ENCODE assay signal across 8 cellular contexts in the genomic region with DNA sequence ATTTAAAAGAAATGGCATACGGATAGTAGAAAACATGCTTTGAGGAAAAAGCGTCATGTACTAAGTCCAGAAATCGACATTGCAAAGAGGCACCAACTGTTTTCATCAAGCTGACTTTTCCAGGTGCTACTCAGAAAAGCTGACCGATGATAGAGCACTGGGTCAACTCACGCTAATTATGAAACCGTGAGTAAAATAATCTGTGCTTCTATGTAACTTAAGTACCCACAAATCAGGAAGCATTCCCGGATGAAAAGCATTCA. TPM values are rescaled to one million over a fixed set of nuclear protein-coding genes. Genes with fewer than 3 reads are reported as not detected.
DNase-seq lines count a peak whose midpoint lies in the region; ATAC-seq and TF ChIP-seq lines count a peak whose summit lies in the region.

No MANE protein-coding gene starts in this region.

- H3K36me3 ChIP-seq in stomach smooth muscle (ENCODE audit: control insufficient read depth in 2 of 2, insufficient read depth in 2 of 2, low read length in 2 of 2) = no peaks in the 10 kb centered on the region

- no peak for DNase-seq in activated naive CD4-positive, alpha-beta T cell treated with anti-CD3 and anti-CD28 coated beads, Interleukin-2, amount 10 ng/mL, durations not matched to agents 7 days and 5 days
- DNase-seq in activated naive CD4-positive, alpha-beta T cell (lab: John Stamatoyannopoulos, UW) = no peak
- no peak for DNase-seq in activated T-helper 1 cell treated with anti-CD3 and anti-CD28 coated beads, Interleukin-12 subunit alpha, Interleukin-12 subunit beta, Interleukin-2, Interleukin-4 antibody, amounts not matched to agents 30 ng/mL and 10 ng/mL and 1 ng/mL, durations not matched to agents 14 hours and 24 hours and 36 hours (ENCODE audit: low spot score)
- DNase-seq in erythroblast (lab: John Stamatoyannopoulos, UW) (no peak), T-helper 9 cell (no peak)

- intact Hi-C loops in activated T-helper 1 cell treated with anti-CD3 and anti-CD28 coated beads, Interleukin-12 subunit alpha, Interleukin-12 subunit beta, Interleukin-2, Interleukin-4 antibody, amounts not matched to agents 30 ng/mL and 10 ng/mL and 1 ng/mL, durations not matched to agents 14 hours and 24 hours and 36 hours (cut with micrococcal nuclease) = loop anchor here (1.0 to 5.0 kb wide), 4 partner anchors 46 to 1232 kb away; a partner anchor contains a TSS

- H3K4me3 ChIP-seq in iPS-11a (ENCODE audit: low read depth, low read length) = peak overlapping the region; percentile 97
- peak overlapping the region; percentile 88 to 98 for H3K4me3 ChIP-seq in stomach smooth muscle (ENCODE audit: low read length in 2 of 2)

- H3K27ac ChIP-seq in stomach smooth muscle (ENCODE audit: low read length) = peak overlapping the region; percentile 66

- no peaks in the 10 kb centered on the region for H3K27me3 ChIP-seq in stomach smooth muscle (ENCODE audit: control insufficient read depth in 1 of 2, insufficient read depth in 2 of 2, low read length in 2 of 2)

- H3K9me3 ChIP-seq in stomach smooth muscle (ENCODE audit: control insufficient read depth in 2 of 2, low read length in 2 of 2) = no peaks in the 10 kb centered on the region

- H3K27me3 Mint-ChIP-seq in activated naive CD4-positive, alpha-beta T cell treated with anti-CD3 and anti-CD28 coated beads, Interleukin-2, amount 10 ng/mL, durations not matched to agents 7 days and 5 days = peaks cover 22% of the 10 kb centered on the region
- peaks cover 11% of the 10 kb centered on the region for H3K27me3 Mint-ChIP-seq in activated T-helper 1 cell treated with anti-CD3 and anti-CD28 coated beads, Interleukin-12 subunit alpha, Interleukin-12 subunit beta, Interleukin-2, Interleukin-4 antibody, amounts not matched to agents 30 ng/mL and 10 ng/mL and 1 ng/mL, durations not matched to agents 14 hours and 24 hours and 36 hours (ENCODE audit: insufficient read depth)

- H3K4me1 Mint-ChIP-seq in activated naive CD4-positive, alpha-beta T cell treated with anti-CD3 and anti-CD28 coated beads, Interleukin-2, amount 10 ng/mL, durations not matched to agents 7 days and 5 days = peaks cover 36% of the 10 kb centered on the region
- H3K4me1 Mint-ChIP-seq in activated T-helper 1 cell treated with anti-CD3 and anti-CD28 coated beads, Interleukin-12 subunit alpha, Interleukin-12 subunit beta, Interleukin-2, Interleukin-4 antibody, amounts not matched to agents 30 ng/mL and 10 ng/mL and 1 ng/mL, durations not matched to agents 14 hours and 24 hours and 36 hours (ENCODE audit: low read depth) = peaks cover 25% of the 10 kb centered on the region

- H3K27ac Mint-ChIP-seq in activated naive CD4-positive, alpha-beta T cell treated with anti-CD3 and anti-CD28 coated beads, Interleukin-2, amount 10 ng/mL, durations not matched to agents 7 days and 5 days = peak overlapping the region; percentile 98
- peak overlapping the region; percentile 98 for H3K27ac Mint-ChIP-seq in activated T-helper 1 cell treated with anti-CD3 and anti-CD28 coated beads, Interleukin-12 subunit alpha, Interleukin-12 subunit beta, Interleukin-2, Interleukin-4 antibody, amounts not matched to agents 30 ng/mL and 10 ng/mL and 1 ng/mL, durations not matched to agents 14 hours and 24 hours and 36 hours

- CTCF ChIA-PET in activated naive CD4-positive, alpha-beta T cell treated with anti-CD3 and anti-CD28 coated beads, Interleukin-2, amount 10 ng/mL, durations not matched to agents 7 days and 5 days (lab: Charles Lee) = no interaction called here

- no peaks in the 10 kb centered on the region for H3K9me3 Mint-ChIP-seq in activated naive CD4-positive, alpha-beta T cell treated with anti-CD3 and anti-CD28 coated beads, Interleukin-2, amount 10 ng/mL, durations not matched to agents 7 days and 5 days
- no peaks in the 10 kb centered on the region for H3K9me3 Mint-ChIP-seq in activated T-helper 1 cell treated with anti-CD3 and anti-CD28 coated beads, Interleukin-12 subunit alpha, Interleukin-12 subunit beta, Interleukin-2, Interleukin-4 antibody, amounts not matched to agents 30 ng/mL and 10 ng/mL and 1 ng/mL, durations not matched to agents 14 hours and 24 hours and 36 hours

- peak overlapping the region; percentile 82 to 91 for H3K9ac ChIP-seq in stomach smooth muscle (ENCODE audit: low read length in 2 of 2)

- peak overlapping the region; percentile 91 for H3K4me3 Mint-ChIP-seq in activated naive CD4-positive, alpha-beta T cell treated with anti-CD3 and anti-CD28 coated beads, Interleukin-2, amount 10 ng/mL, durations not matched to agents 7 days and 5 days
- peak overlapping the region; percentile 96 for H3K4me3 Mint-ChIP-seq in activated T-helper 1 cell treated with anti-CD3 and anti-CD28 coated beads, Interleukin-12 subunit alpha, Interleukin-12 subunit beta, Interleukin-2, Interleukin-4 antibody, amounts not matched to agents 30 ng/mL and 10 ng/mL and 1 ng/mL, durations not matched to agents 14 hours and 24 hours and 36 hours

- ATAC-seq in HG03064 (IDR thresholded peaks at IDR 0.05; ENCODE audit: low read depth, unreplicated experiment) = peak; percentile 35

- no peaks in the 10 kb centered on the region for H3K4me1 ChIP-seq in stomach smooth muscle (ENCODE audit: control insufficient read depth, insufficient read depth, low read length)

- H3K36me3 Mint-ChIP-seq in activated naive CD4-positive, alpha-beta T cell treated with anti-CD3 and anti-CD28 coated beads, Interleukin-2, amount 10 ng/mL, durations not matched to agents 7 days and 5 days = peaks cover 6% of the 10 kb centered on the region
- H3K36me3 Mint-ChIP-seq in activated T-helper 1 cell treated with anti-CD3 and anti-CD28 coated beads, Interleukin-12 subunit alpha, Interleukin-12 subunit beta, Interleukin-2, Interleukin-4 antibody, amounts not matched to agents 30 ng/mL and 10 ng/mL and 1 ng/mL, durations not matched to agents 14 hours and 24 hours and 36 hours (ENCODE audit: low read depth) = peaks cover 5% of the 10 kb centered on the region

- TF ChIP-seq POLR2A in erythroblast (IDR thresholded peaks at IDR 0.05; ENCODE audit: low read length) = no peak

RNA-seq across cellular contexts. Expression of a gene that starts 0.4 kb away (rescaled TPM):
- total RNA-seq in activated T-helper 1 cell treated with anti-CD3 and anti-CD28 coated beads, Interleukin-12 subunit alpha, Interleukin-12 subunit beta, Interleukin-2, Interleukin-4 antibody, amounts not matched to agents 30 ng/mL and 10 ng/mL and 1 ng/mL, durations not matched to agents 14 hours and 24 hours and 36 hours = 40.6 and 41.9 TPM in 2 replicates

RNA-seq across cellular contexts. Expression of a gene that starts 45.3 kb away (rescaled TPM):
- 1.0 and 1.7 TPM in 2 replicates for total RNA-seq in activated T-helper 1 cell treated with anti-CD3 and anti-CD28 coated beads, Interleukin-12 subunit alpha, Interleukin-12 subunit beta, Interleukin-2, Interleukin-4 antibody, amounts not matched to agents 30 ng/mL and 10 ng/mL and 1 ng/mL, durations not matched to agents 14 hours and 24 hours and 36 hours
